Comparison of ENCODE assay signal across 18 cellular contexts in genomic region chr10:71625445-71626175, GRCh38.
DNase-seq lines count a peak whose midpoint lies in the region; ATAC-seq and TF ChIP-seq lines count a peak whose summit lies in the region.
"Had no signal": no experiment of that assay in that cellular context is flagged by ENCODE, and none has a peak within 500 bp of the region (broad histone marks: within the 10 kb centered on the region; RNA-seq: fewer than 3 reads in every experiment).

No MANE protein-coding gene starts in this region.

- peak overlapping the region; percentile 48 for H3K27ac ChIP-seq in OCI-LY7 (ENCODE audit: low read depth, low read length, poor library complexity, severe bottlenecking)
- H3K27ac ChIP-seq in osteoblast (ENCODE audit: low read depth, low read length) = no peak overlapping the region
- H3K27ac ChIP-seq in substantia nigra (ENCODE audit: low read depth, low read length, poor library complexity, severe bottlenecking) = no peak overlapping the region
- H3K27ac ChIP-seq: 22Rv1, A549 had no signal

- H3K27me3 Mint-ChIP-seq in effector memory CD8-positive, alpha-beta T cell = peaks cover 20 to 50% of the 10 kb centered on the region in 2 donors

- DNase-seq in NCI-H2171 treated with DMSO at 0.1 percent for 48 hours (lab: John Stamatoyannopoulos, UW) (peak; percentile 31), NCI-H2171 (lab: John Stamatoyannopoulos, UW) (no peak), OCI-LY7 (ENCODE audit: low spot score) (no peak), germinal center (ENCODE audit: low spot score) (peak; percentile 55), osteoblast (ENCODE audit: insufficient read length, low spot score, missing footprints) (peak; percentile 60), substantia nigra (lab: John Stamatoyannopoulos, UW) (no peak)
- DNase-seq in effector memory CD8-positive, alpha-beta T cell = no peak
- DNase-seq: AML-193; CD4-positive, alpha-beta memory T cell; DMS153; DMS79 treated with DMSO at 0.1 percent for 48 hours; GF-D8; GOT3 had no signal

- H3K27me3 ChIP-seq in osteoblast (ENCODE audit: insufficient read depth, low read length) = peaks cover 17% of the 10 kb centered on the region

- no peak overlapping the region for H3K4me3 Mint-ChIP-seq in effector memory CD8-positive, alpha-beta T cell
- H3K4me3 Mint-ChIP-seq: CD14-positive monocyte; CD4-positive, alpha-beta memory T cell had no signal

- H3K36me3 ChIP-seq in OCI-LY7 (ENCODE audit: insufficient read depth, low read length) = no peaks in the 10 kb centered on the region
- H3K36me3 ChIP-seq in osteoblast (ENCODE audit: insufficient read depth, low read length) = no peaks in the 10 kb centered on the region
- H3K36me3 ChIP-seq: HAP-1 had no signal

- no peaks in the 10 kb centered on the region for H3K9me2 ChIP-seq in OCI-LY7 (ENCODE audit: insufficient read depth, low read length)

- no peak for ATAC-seq in effector memory CD8-positive, alpha-beta T cell (replicated peaks)
- no peak for ATAC-seq in HG03108 (IDR thresholded peaks at IDR 0.05; ENCODE audit: unreplicated experiment)
- ATAC-seq: A549 had no signal

- peak overlapping the region; percentile 77 for H3K4me2 ChIP-seq in OCI-LY7 (ENCODE audit: low read length)
- no peak overlapping the region for H3K4me2 ChIP-seq in osteoblast (ENCODE audit: insufficient read depth, low read length)
- H3K4me2 ChIP-seq: A549 had no signal

- BruUV-seq in OCI-LY7 (replicated peaks; lab: Mats Ljungman, UMichigan) = no TSS peak

- H3K36me3 Mint-ChIP-seq in effector memory CD8-positive, alpha-beta T cell (ENCODE audit: insufficient read depth) = no peaks in the 10 kb centered on the region
- H3K36me3 Mint-ChIP-seq: CD14-positive monocyte; CD4-positive, alpha-beta memory T cell had no signal

- H3K4me1 ChIP-seq in OCI-LY7 (ENCODE audit: insufficient read depth, low read length, poor library complexity, severe bottlenecking) (peaks cover 61% of the 10 kb centered on the region), osteoblast (ENCODE audit: insufficient read depth, low read length) (peaks cover 3% of the 10 kb centered on the region)

- H3K79me2 ChIP-seq in OCI-LY7 (ENCODE audit: insufficient read depth, low read depth, low read length) (no peaks in the 10 kb centered on the region), osteoblast (ENCODE audit: insufficient read depth, low read length) (no peaks in the 10 kb centered on the region)

- H3K9me3 Mint-ChIP-seq in effector memory CD8-positive, alpha-beta T cell = no peaks in the 10 kb centered on the region
- H3K9me3 Mint-ChIP-seq: CD14-positive monocyte had no signal

- TF ChIP-seq CTCF in OCI-LY7 (conservative IDR thresholded peaks at IDR 0.05; ENCODE audit: low read length) (no peak), osteoblast (IDR thresholded peaks at IDR 0.05; ENCODE audit: extremely low read depth, low read depth, low read length) (no peak)

- no peak overlapping the region for H3K27ac Mint-ChIP-seq in effector memory CD8-positive, alpha-beta T cell
- H3K27ac Mint-ChIP-seq: CD14-positive monocyte; CD4-positive, alpha-beta memory T cell had no signal

- H3K4me3 ChIP-seq in OCI-LY7 (ENCODE audit: low read depth, low read length, poor library complexity, severe bottlenecking) = peak overlapping the region; percentile 31
- H3K4me3 ChIP-seq in osteoblast (ENCODE audit: insufficient read depth, low read length) = no peak overlapping the region
- H3K4me3 ChIP-seq: A549, HAP-1 had no signal

- H3K9me3 ChIP-seq in OCI-LY7 (ENCODE audit: low read length) (no peaks in the 10 kb centered on the region), osteoblast (ENCODE audit: low read depth, low read length) (no peaks in the 10 kb centered on the region)
- H3K9me3 ChIP-seq: A549, HAP-1 had no signal

- POLR2A ChIA-PET in OCI-LY7 (lab: Charles Lee) = interaction anchor here (0.7 to 1.8 kb wide), 4 partner anchors 13 to 55 kb away, joined by 3 to 5 read pairs (median 4); no protein-coding TSS in a partner anchor

- H2AFZ ChIP-seq in OCI-LY7 (ENCODE audit: low read length) = peak overlapping the region; percentile 86
- no peak overlapping the region for H2AFZ ChIP-seq in osteoblast (ENCODE audit: low read length)

- H4K20me1 ChIP-seq in OCI-LY7 (ENCODE audit: insufficient read depth, low read length) = no peaks in the 10 kb centered on the region
- H4K20me1 ChIP-seq in osteoblast (ENCODE audit: insufficient read depth, low read length) = no peaks in the 10 kb centered on the region

- CTCF ChIA-PET in OCI-LY7 (lab: Charles Lee; ENCODE audit: unreplicated experiment) = interaction anchor here (0.6 to 1.0 kb wide), 2 partner anchors 13 to 241 kb away, joined by 3 read pairs; no protein-coding TSS in a partner anchor

- H3K4me1 Mint-ChIP-seq in effector memory CD8-positive, alpha-beta T cell (ENCODE audit: low read depth in 2 of 2) = peaks cover 0 to 2% of the 10 kb centered on the region in 2 donors
- H3K4me1 Mint-ChIP-seq: CD4-positive, alpha-beta memory T cell had no signal

- intact Hi-C loops in OCI-LY7 (cut with micrococcal nuclease; ENCODE audit: unreplicated experiment) = no loop called here

Comparison
In these comparisons a context has a peak if more than half of its experiments do, and no peak if none do; other contexts are left out.
1. DNase-seq: peak in NCI-H2171 treated with DMSO at 0.1 percent for 48 hours (single experiment), germinal center (single experiment) and osteoblast (single experiment); none in NCI-H2171 (single experiment), OCI-LY7 (single experiment), substantia nigra (0 of 49) and effector memory CD8-positive, alpha-beta T cell (0 of 3).